In the genomic region with DNA sequence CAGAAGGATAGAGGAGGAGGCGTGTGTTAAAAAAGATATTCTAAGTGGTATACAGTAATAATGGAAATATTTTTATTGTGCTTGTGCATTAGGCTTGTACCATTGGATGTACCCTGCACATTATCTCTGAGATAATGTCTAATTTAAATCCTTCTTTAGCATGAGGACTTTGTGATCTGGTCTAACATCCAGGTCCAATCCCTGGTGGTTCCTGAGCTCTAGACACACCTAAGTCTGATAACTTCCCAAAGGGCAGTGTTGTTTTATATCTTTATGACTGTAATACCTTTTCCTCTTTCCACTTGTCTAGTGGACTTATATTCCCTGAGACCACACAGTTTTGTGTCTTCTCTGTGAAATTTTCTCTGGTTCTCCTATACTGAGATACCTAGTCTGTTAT, we compare ENCODE assay signal across 12 cellular contexts. TPM values are rescaled to one million over a fixed set of nuclear protein-coding genes. Genes with fewer than 3 reads are reported as not detected.
DNase-seq lines count a peak whose midpoint lies in the region; ATAC-seq lines count a peak whose summit lies in the region.
"Had no signal": no experiment of that assay in that cellular context is flagged by ENCODE, and none has a peak within 500 bp of the region (broad histone marks: within the 10 kb centered on the region; RNA-seq: fewer than 3 reads in every experiment).

No MANE protein-coding gene starts in this region.

- H3K27me3 Mint-ChIP-seq in activated naive CD8-positive, alpha-beta T cell: no peaks in the 10 kb centered on the region
- H3K27me3 Mint-ChIP-seq in activated naive CD8-positive, alpha-beta T cell treated with anti-CD3 and anti-CD28 coated beads for 36 hours: no peaks in the 10 kb centered on the region
- H3K27me3 Mint-ChIP-seq in central memory CD8-positive, alpha-beta T cell: no peaks in the 10 kb centered on the region
- H3K27me3 Mint-ChIP-seq in memory B cell: no peaks in the 10 kb centered on the region
- H3K27me3 Mint-ChIP-seq: CD4-positive, alpha-beta T cell had no signal

- no peak overlapping the region for H3K4me3 ChIP-seq in aorta (ENCODE audit: low read length in 2 of 2)
- H3K4me3 ChIP-seq: GM23248, HAP-1 had no signal

- peaks cover 11% of the 10 kb centered on the region for H3K36me3 Mint-ChIP-seq in activated naive CD8-positive, alpha-beta T cell
- peaks cover 24% of the 10 kb centered on the region for H3K36me3 Mint-ChIP-seq in activated naive CD8-positive, alpha-beta T cell treated with anti-CD3 and anti-CD28 coated beads for 36 hours
- peaks cover 39% of the 10 kb centered on the region for H3K36me3 Mint-ChIP-seq in central memory CD8-positive, alpha-beta T cell (ENCODE audit: insufficient read depth)
- peaks cover 25% of the 10 kb centered on the region for H3K36me3 Mint-ChIP-seq in memory B cell

- no peak overlapping the region for H3K4me3 Mint-ChIP-seq in activated naive CD8-positive, alpha-beta T cell
- H3K4me3 Mint-ChIP-seq in activated naive CD8-positive, alpha-beta T cell treated with anti-CD3 and anti-CD28 coated beads for 36 hours: no peak overlapping the region
- H3K4me3 Mint-ChIP-seq in central memory CD8-positive, alpha-beta T cell: no peak overlapping the region
- no peak overlapping the region for H3K4me3 Mint-ChIP-seq in memory B cell
- H3K4me3 Mint-ChIP-seq: CD4-positive, alpha-beta T cell had no signal

- 89 to 90% methylated on average over 1 of the region's 1 CpG for WGBS in aorta, 2 donors

- ATAC-seq in central memory CD8-positive, alpha-beta T cell (replicated peaks; ENCODE audit: extremely low read depth, poor library complexity, severe bottlenecking): no peak
- ATAC-seq in memory B cell (ENCODE audit: low read depth) (no peak), GM18861 (IDR thresholded peaks at IDR 0.05; ENCODE audit: unreplicated experiment) (no peak), aorta (ENCODE audit: low FRiP score) (no peak)

- H3K9me3 Mint-ChIP-seq in activated naive CD8-positive, alpha-beta T cell (ENCODE audit: low read depth): no peaks in the 10 kb centered on the region
- H3K9me3 Mint-ChIP-seq in activated naive CD8-positive, alpha-beta T cell treated with anti-CD3 and anti-CD28 coated beads for 36 hours: no peaks in the 10 kb centered on the region
- no peaks in the 10 kb centered on the region for H3K9me3 Mint-ChIP-seq in central memory CD8-positive, alpha-beta T cell
- no peaks in the 10 kb centered on the region for H3K9me3 Mint-ChIP-seq in memory B cell
- H3K9me3 Mint-ChIP-seq: CD4-positive, alpha-beta T cell had no signal

- DNase-seq in activated naive CD8-positive, alpha-beta T cell treated with anti-CD3 and anti-CD28 coated beads for 36 hours: no peak
- no peak for DNase-seq in central memory CD8-positive, alpha-beta T cell (ENCODE audit: low spot score in 2 of 2)
- no peak for DNase-seq in memory B cell (ENCODE audit: low spot score in 2 of 2)
- DNase-seq in aorta: no peak
- DNase-seq: AML-193; Caco-2; CD4-positive, alpha-beta T cell; GM23248 had no signal

- peak overlapping the region; percentile 34 for H3K27ac Mint-ChIP-seq in activated naive CD8-positive, alpha-beta T cell
- no peak overlapping the region for H3K27ac Mint-ChIP-seq in activated naive CD8-positive, alpha-beta T cell treated with anti-CD3 and anti-CD28 coated beads for 36 hours
- peak overlapping the region; percentile 9 for H3K27ac Mint-ChIP-seq in central memory CD8-positive, alpha-beta T cell (ENCODE audit: low read depth)
- H3K27ac Mint-ChIP-seq in memory B cell: peak overlapping the region; percentile 38
- H3K27ac Mint-ChIP-seq: CD4-positive, alpha-beta T cell had no signal

- no peaks in the 10 kb centered on the region for H3K36me3 ChIP-seq in aorta (ENCODE audit: control insufficient read depth in 1 of 2, insufficient read depth in 2 of 2, low read length in 1 of 2)

- no peak overlapping the region for H3K27ac ChIP-seq in aorta (ENCODE audit: low read depth in 1 of 2, low read length in 2 of 2)
- H3K27ac ChIP-seq: C4-2B, GM23248 had no signal

- intact Hi-C loops in aorta (cut with DNase I): no loop called here

- no peaks in the 10 kb centered on the region for H3K4me1 ChIP-seq in aorta (ENCODE audit: control insufficient read depth in 1 of 2, insufficient read depth in 2 of 2, low read length in 2 of 2)
- H3K4me1 ChIP-seq: Caco-2 had no signal

- H3K4me1 Mint-ChIP-seq in activated naive CD8-positive, alpha-beta T cell (ENCODE audit: low read depth): no peaks in the 10 kb centered on the region
- H3K4me1 Mint-ChIP-seq in activated naive CD8-positive, alpha-beta T cell treated with anti-CD3 and anti-CD28 coated beads for 36 hours: peaks cover 6% of the 10 kb centered on the region
- no peaks in the 10 kb centered on the region for H3K4me1 Mint-ChIP-seq in central memory CD8-positive, alpha-beta T cell
- H3K4me1 Mint-ChIP-seq in memory B cell: no peaks in the 10 kb centered on the region

- no peaks in the 10 kb centered on the region for H3K9me3 ChIP-seq in aorta (ENCODE audit: control insufficient read depth, low read length)
- H3K9me3 ChIP-seq: Caco-2, HAP-1 had no signal

- H3K27me3 ChIP-seq in aorta (ENCODE audit: control insufficient read depth in 1 of 2, insufficient read depth in 2 of 2, low read length in 1 of 2): no peaks in the 10 kb centered on the region

RNA-seq across cellular contexts. Expression of gene PRPF39, which starts 20.7 kb away (rescaled TPM):
- 10 to 100 TPM; 45.4 to 46.8 TPM for total RNA-seq in activated naive CD8-positive, alpha-beta T cell treated with anti-CD3 and anti-CD28 coated beads for 36 hours
- total RNA-seq in aorta: 10 to 100 TPM; 30.4 to 51.1 TPM
- 10 to 100 TPM; 10.1 to 28.0 TPM for polyA plus RNA-seq in aorta

RNA-seq across cellular contexts. Expression of gene FKBP3, which starts 29.7 kb away (rescaled TPM):
- total RNA-seq in activated naive CD8-positive, alpha-beta T cell treated with anti-CD3 and anti-CD28 coated beads for 36 hours: 10 to 100 TPM; 70.2 to 75.6 TPM
- total RNA-seq in aorta: 10 to 100 TPM; 36.2 to 38.8 TPM
- 100 to 1,000 TPM in 1 of 2 donors, 10 to 100 TPM in 1; 60.3 to 103 TPM for polyA plus RNA-seq in aorta

RNA-seq across cellular contexts. Expression of gene FANCM, which starts 31.2 kb away (rescaled TPM):
- total RNA-seq in activated naive CD8-positive, alpha-beta T cell treated with anti-CD3 and anti-CD28 coated beads for 36 hours: 10 to 100 TPM; 11.4 to 13.3 TPM
- total RNA-seq in aorta: 1 to 10 TPM; 5.5 to 6.8 TPM
- polyA plus RNA-seq in aorta: 1 to 10 TPM in 1 of 2 donors, under 1 TPM in 1; 0.25 to 3.5 TPM
